18 cellular contexts compared by ENCODE assay signal in the genomic region with DNA sequence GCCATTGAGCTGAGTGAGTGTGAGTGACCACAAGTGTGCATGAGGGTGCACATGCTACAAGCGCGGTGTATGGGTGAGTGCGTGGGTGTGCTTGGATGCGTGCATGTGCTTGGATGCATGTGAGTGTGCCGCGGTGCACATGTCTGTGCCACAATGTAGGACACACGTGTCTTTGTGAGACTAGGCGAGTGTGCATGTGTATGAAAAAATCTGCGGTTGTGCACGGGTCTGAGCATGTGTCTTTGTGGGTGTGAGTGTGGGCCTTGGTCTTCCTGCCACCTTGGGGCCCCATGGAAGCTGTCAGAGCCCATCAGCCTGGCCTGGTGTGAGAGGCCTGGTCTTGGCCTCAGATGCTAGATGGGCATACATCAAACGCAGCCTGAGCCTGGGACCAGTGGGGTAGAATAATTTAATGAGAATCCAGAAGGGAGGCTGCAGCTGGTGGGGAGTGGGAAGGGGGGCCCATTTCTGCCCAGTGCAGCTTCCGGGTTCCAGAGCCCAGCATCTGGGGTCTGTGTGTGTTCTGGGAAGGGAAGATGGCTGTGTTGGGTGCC.
DNase-seq lines count a peak whose midpoint lies in the region; TF ChIP-seq lines count a peak whose summit lies in the region.
"Had no signal": no experiment of that assay in that cellular context is flagged by ENCODE, and none has a peak within 500 bp of the region (broad histone marks: within the 10 kb centered on the region; RNA-seq: fewer than 3 reads in every experiment).

No MANE protein-coding gene starts in this region.

- no peak for TF ChIP-seq CTCF in HEK293 (tag by site-specific recombination; IDR thresholded peaks at IDR 0.05)

- peaks cover 32 to 52% of the 10 kb centered on the region in 2 donors for H3K4me1 Mint-ChIP-seq in immature natural killer cell

- no peaks in the 10 kb centered on the region for H3K9me3 Mint-ChIP-seq in immature natural killer cell
- H3K9me3 Mint-ChIP-seq: CD8-positive, alpha-beta T cell had no signal

- H3K4me3 Mint-ChIP-seq in immature natural killer cell, result peak overlapping the region in 4 of 5 donors; percentile 8 to 52 (median 30)
- H3K4me3 Mint-ChIP-seq: CD8-positive, alpha-beta T cell had no signal

- no peak overlapping the region for H3K27ac ChIP-seq in HEK293 (ENCODE audit: extremely low read depth, low read depth, low read length)
- H3K27ac ChIP-seq: BLaER1 treated with 17β-estradiol and CSF1 and Interleukin-3, amounts not matched to agents 10 nM and 100 nM had no signal

- no peaks in the 10 kb centered on the region for H3K4me1 ChIP-seq in HEK293 (ENCODE audit: control insufficient read depth, insufficient read depth, low read length)

- no peaks in the 10 kb centered on the region for H3K36me3 Mint-ChIP-seq in immature natural killer cell
- H3K36me3 Mint-ChIP-seq: CD8-positive, alpha-beta T cell had no signal

- POLR2A ChIA-PET in HEK293 (lab: Yijun Ruan, JAX), result no interaction called here

- H3K4me3 ChIP-seq in HEK293 (ENCODE audit: low read depth, low read length), result no peak overlapping the region
- H3K4me3 ChIP-seq: BLaER1 treated with 17β-estradiol and CSF1 and Interleukin-3, amounts not matched to agents 10 nM and 100 nM had no signal

- no peaks in the 10 kb centered on the region for H3K36me3 ChIP-seq in HEK293 (ENCODE audit: control insufficient read depth in 2 of 2, insufficient read depth in 1 of 2, low read length in 2 of 2)
- H3K36me3 ChIP-seq: BLaER1 treated with 17β-estradiol and CSF1 and Interleukin-3, amounts not matched to agents 10 nM and 100 nM had no signal

- H3K27me3 Mint-ChIP-seq in immature natural killer cell (ENCODE audit: low read depth in 3 of 3), result peaks cover 4 to 14% (median 9%) of the 10 kb centered on the region in 3 donors

- CTCF ChIA-PET in HEK293 (lab: Yijun Ruan, JAX), result interaction anchor here (0.6 to 2.1 kb wide), 3 partner anchors 11 to 150 kb away, joined by 3 to 12 read pairs (median 4); no protein-coding TSS in a partner anchor

- intact Hi-C loops in posterior cingulate gyrus (cut with DNase I), result no loop called here

- peak; percentile 73 for DNase-seq in NCI-H2171 treated with DMSO at 0.1 percent for 48 hours (lab: John Stamatoyannopoulos, UW)
- peak; percentile 24 to 37 (median 29) for DNase-seq in immature natural killer cell
- DNase-seq in retina, result peak; percentile 94
- no peak for DNase-seq in posterior cingulate gyrus
- DNase-seq in NCI-H526 (lab: John Stamatoyannopoulos, UW), result no peak
- no peak for DNase-seq in iPS-NIHi11 (ENCODE audit: low spot score)
- DNase-seq: CD8-positive, alpha-beta T cell; DMS79; H7; Karpas-422; NCI-H1417 treated with DMSO at 0.1 percent for 48 hours; NCI-H2081 treated with DMSO at 0.1 percent for 48 hours; NCI-H510A; NCI-H82; RPMI8226; SHP77 treated with DMSO at 0.1 percent for 48 hours had no signal

- H3K27ac Mint-ChIP-seq in immature natural killer cell, result peak overlapping the region in 1 of 6 donors; percentile 16
- H3K27ac Mint-ChIP-seq: CD8-positive, alpha-beta T cell had no signal

- H3K9me3 ChIP-seq in HEK293 (ENCODE audit: control insufficient read depth, insufficient read depth, low read depth, low read length), result no peaks in the 10 kb centered on the region
- H3K9me3 ChIP-seq: BLaER1 treated with 17β-estradiol and CSF1 and Interleukin-3, amounts not matched to agents 10 nM and 100 nM had no signal

TF ChIP-seq in HEK293, 187 proteins besides CTCF, POLR2A, EP300 and RAD21:
- TF ChIP-seq ZNF433 (tag by site-specific recombination; IDR thresholded peaks at IDR 0.05; ENCODE audit: low read depth) (no peak), ZFHX2 (tag by site-specific recombination; conservative IDR thresholded peaks at IDR 0.05) (peak; percentile 21; the same call in 1 of the 2 replicates), ZNF416 (tag by site-specific recombination; IDR thresholded peaks at IDR 0.05) (no peak), ZBTB44 (tag by site-specific recombination; IDR thresholded peaks at IDR 0.05) (no peak)

Comparison
In these comparisons a context has a peak if more than half of its experiments do, and no peak if none do; other contexts are left out.
1. DNase-seq: peak in NCI-H2171 treated with DMSO at 0.1 percent for 48 hours (single experiment), immature natural killer cell (3 of 3) and retina (single experiment); none in posterior cingulate gyrus (0 of 10), NCI-H526 (0 of 2) and iPS-NIHi11 (single experiment).